In the genomic region with DNA sequence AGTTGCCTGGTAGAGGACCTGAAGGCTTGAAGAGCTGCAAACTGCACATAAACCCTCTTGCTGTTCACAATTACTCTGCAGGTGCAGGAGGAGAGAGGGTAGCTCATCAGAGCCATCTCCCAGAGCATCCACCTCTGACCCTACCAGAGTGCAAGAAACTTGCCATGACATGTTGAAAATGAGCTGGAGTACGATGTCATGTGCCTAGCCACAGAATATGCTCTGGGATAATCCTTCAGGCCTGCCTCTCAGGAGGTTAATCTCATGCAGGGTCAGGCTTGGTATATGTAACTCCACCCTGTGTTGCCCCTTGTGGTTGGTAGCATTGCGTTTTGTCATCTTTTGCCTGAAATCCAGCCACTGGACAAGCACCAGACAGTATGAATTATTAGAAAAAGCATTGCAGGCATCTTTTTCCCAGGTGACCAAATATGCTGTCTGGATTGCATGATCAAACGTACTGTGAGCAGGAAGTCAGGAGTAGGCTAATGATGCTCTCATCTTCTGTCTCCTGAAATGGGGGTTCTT, we compare ENCODE assay signal across 17 cellular contexts. TPM values are rescaled to one million over a fixed set of nuclear protein-coding genes. Genes with fewer than 3 reads are reported as not detected.
DNase-seq lines count a peak whose midpoint lies in the region; ATAC-seq and TF ChIP-seq lines count a peak whose summit lies in the region.
"Had no signal": no experiment of that assay in that cellular context is flagged by ENCODE, and none has a peak within 500 bp of the region (broad histone marks: within the 10 kb centered on the region; RNA-seq: fewer than 3 reads in every experiment).

No MANE protein-coding gene starts in this region.

- intact Hi-C loops in MCF 10A (cut with micrococcal nuclease) (no loop called here), breast epithelium (cut with DNase I; ENCODE audit: low total_unique reads) (no loop called here), PC-9 (cut with micrococcal nuclease; ENCODE audit: unreplicated experiment) (loop anchor here (1.0 to 10.0 kb wide), 3 partner anchors 17 to 246 kb away; no protein-coding TSS in a partner anchor)

- H3K36me3 ChIP-seq in breast epithelium (no peaks in the 10 kb centered on the region), PC-9 (ENCODE audit: low read depth) (no peaks in the 10 kb centered on the region)

- no peaks in the 10 kb centered on the region for H4K20me1 ChIP-seq in PC-9 (ENCODE audit: insufficient read depth)

- H3K27me3 ChIP-seq in breast epithelium, result no peaks in the 10 kb centered on the region
- H3K27me3 ChIP-seq in PC-9 (ENCODE audit: insufficient read depth, low read depth), result no peaks in the 10 kb centered on the region

- H2AFZ ChIP-seq in PC-9, result peak overlapping the region; percentile 71

- peak overlapping the region; percentile 63 for H3K27ac Mint-ChIP-seq in MCF 10A (ENCODE audit: low read depth, unreplicated experiment)

- TF ChIP-seq CTCF in MCF 10A (IDR thresholded peaks at IDR 0.05; ENCODE audit: unreplicated experiment) (no peak), breast epithelium (IDR thresholded peaks at IDR 0.05) (no peak), PC-9 (conservative IDR thresholded peaks at IDR 0.05) (no peak), fibroblast of villous mesenchyme (IDR thresholded peaks at IDR 0.05; ENCODE audit: insufficient read depth, low read depth, low read length) (no peak)

- no peaks in the 10 kb centered on the region for H3K27me3 Mint-ChIP-seq in MCF 10A (ENCODE audit: insufficient read depth, unreplicated experiment)

- H3K9me3 ChIP-seq in breast epithelium, result no peaks in the 10 kb centered on the region
- H3K9me3 ChIP-seq in PC-9 (ENCODE audit: insufficient read depth, low read depth), result peaks cover 13% of the 10 kb centered on the region; the same call in 1 of the 2 replicates
- H3K9me3 ChIP-seq: A549, SK-N-SH had no signal

- peaks cover 41% of the 10 kb centered on the region for H3F3A ChIP-seq in PC-9 (ENCODE audit: insufficient read depth, low read depth)

- H3K9me3 Mint-ChIP-seq in MCF 10A (ENCODE audit: unreplicated experiment), result no peaks in the 10 kb centered on the region

- POLR2A ChIA-PET in MCF 10A (lab: Yijun Ruan, JAX), result interaction anchor here (0.7 to 1.5 kb wide), 6 partner anchors 14 to 486 kb away, joined by 3 to 6 read pairs (median 4); no protein-coding TSS in a partner anchor
- POLR2A ChIA-PET in PC-9 (lab: Charles Lee; ENCODE audit: unreplicated experiment), result no interaction called here

- no peak overlapping the region for H3K4me3 ChIP-seq in breast epithelium
- no peak overlapping the region for H3K4me3 ChIP-seq in PC-9
- no peak overlapping the region for H3K4me3 ChIP-seq in fibroblast of villous mesenchyme (ENCODE audit: low read depth, low read length)
- H3K4me3 ChIP-seq: A549 had no signal

- no peak for TF ChIP-seq POLR2A in breast epithelium (IDR thresholded peaks at IDR 0.05)

- no peak overlapping the region for H3K4me3 Mint-ChIP-seq in MCF 10A (ENCODE audit: unreplicated experiment)

- ATAC-seq in GM21515 (IDR thresholded peaks at IDR 0.05; ENCODE audit: unreplicated experiment), result no peak

- DNase-seq in MCF 10A (ENCODE audit: unreplicated experiment), result peak; percentile 36
- DNase-seq in breast epithelium (ENCODE audit: low spot score in 2 of 2), result no peak
- DNase-seq in PC-9, result peak in 1 of 2 experiments; percentile 82
- DNase-seq in fibroblast of villous mesenchyme (ENCODE audit: low read depth), result peak; percentile 23
- DNase-seq in amygdala (lab: John Stamatoyannopoulos, UW), result no peak
- no peak for DNase-seq in NCI-H2227 (lab: John Stamatoyannopoulos, UW; ENCODE audit: unreplicated experiment)
- DNase-seq: DMS79 treated with DMSO at 0.1 percent for 48 hours, GDM1, GOT3, NCI-H2029 treated with DMSO at 0.1 percent for 48 hours, NCI-H2227 treated with DMSO at 0.1 percent for 48 hours, NCI-H526 treated with DMSO at 0.1 percent for 48 hours, Right ventricle myocardium superior, SK-N-SH had no signal

- no peaks in the 10 kb centered on the region for H3K79me2 ChIP-seq in PC-9 (ENCODE audit: low read depth)

- H3K9me2 ChIP-seq in PC-9 (ENCODE audit: insufficient read depth), result no peaks in the 10 kb centered on the region
- H3K9me2 ChIP-seq: SK-N-SH had no signal

- H3K4me1 ChIP-seq in breast epithelium (no peaks in the 10 kb centered on the region), PC-9 (replicated peaks; ENCODE audit: insufficient read depth) (peaks cover 59% of the 10 kb centered on the region)

- H3K27ac ChIP-seq in breast epithelium (no peak overlapping the region), PC-9 (peak overlapping the region; percentile 99)
- H3K27ac ChIP-seq: A549, C4-2B had no signal

- peak overlapping the region; percentile 68 for H3K4me2 ChIP-seq in PC-9
- H3K4me2 ChIP-seq: A549, SK-N-SH had no signal

- H3K4me1 Mint-ChIP-seq in MCF 10A (ENCODE audit: insufficient read depth, unreplicated experiment), result peaks cover 17% of the 10 kb centered on the region

- no peaks in the 10 kb centered on the region for H3K36me3 Mint-ChIP-seq in MCF 10A (ENCODE audit: insufficient read depth, unreplicated experiment)

- BruUV-seq in MCF 10A (replicated peaks; lab: Mats Ljungman, UMichigan) (no TSS peak), PC-9 (replicated peaks; lab: Mats Ljungman, UMichigan) (no TSS peak)

- CTCF ChIA-PET in MCF 10A (lab: Yijun Ruan, JAX), result interaction anchor here (0.6 to 9.0 kb wide), 12 partner anchors 13 to 505 kb away, joined by 3 to 115 read pairs (median 4); no protein-coding TSS in a partner anchor
- CTCF ChIA-PET in PC-9 (lab: Charles Lee), result no interaction called here

RNA-seq across cellular contexts. Expression of a gene that starts 36.2 kb away (rescaled TPM):
- total RNA-seq in MCF 10A (2022), result 2.4 and 2.9 TPM in 2 replicates
- total RNA-seq in breast epithelium, result 1 to 10 TPM in 1 of 3 donors, under 1 TPM in 2; 0.59 to 1.6 (median 0.66) TPM
- 2.1 and 3.4 TPM in 2 replicates for total RNA-seq in PC-9 (2021)
- 2.2 and 2.9 TPM in 2 replicates for total RNA-seq in fibroblast of villous mesenchyme

Comparison
In these comparisons a context has a peak if more than half of its experiments do, and no peak if none do; other contexts are left out.
1. DNase-seq: peak in MCF 10A (single experiment) and fibroblast of villous mesenchyme (single experiment); none in breast epithelium (0 of 2), amygdala (0 of 56) and NCI-H2227 (single experiment).